In the genomic region with DNA sequence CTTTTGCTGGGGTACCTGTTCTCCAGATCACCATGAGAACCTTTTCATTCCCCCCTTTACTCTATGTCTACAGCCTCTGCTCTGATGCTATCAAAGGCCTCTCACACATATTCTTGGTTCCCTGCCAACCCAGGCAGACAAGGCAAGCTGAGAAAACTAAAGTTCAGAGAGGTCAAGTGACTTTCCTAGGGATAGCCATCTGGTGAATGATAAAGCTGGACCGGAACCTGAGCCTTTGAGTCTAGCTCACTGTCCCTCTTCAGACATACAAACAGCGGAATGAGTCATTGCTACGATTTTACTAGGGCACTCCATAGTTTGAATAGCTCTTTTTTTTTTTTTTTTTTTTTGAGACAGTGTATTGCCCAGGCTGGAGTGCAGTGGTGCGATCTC, we compare ENCODE assay signal across 8 cellular contexts.
DNase-seq lines count a peak whose midpoint lies in the region; ATAC-seq, FAIRE-seq and TF ChIP-seq lines count a peak whose summit lies in the region.

No MANE protein-coding gene starts in this region.

- no peak overlapping the region for H3K4me2 ChIP-seq in K562 (ENCODE audit: insufficient read depth, low read length)

- H3K9me3 ChIP-seq in BE2C (no peaks in the 10 kb centered on the region), K562 (replicated peaks; ENCODE audit: control insufficient read depth, insufficient read depth, low read depth, low read length) (no peaks in the 10 kb centered on the region), lower lobe of right lung (no peaks in the 10 kb centered on the region)

- peak; percentile 61 for DNase-seq in BE2C
- peak; percentile 38 for DNase-seq in NCI-H128 (lab: John Stamatoyannopoulos, UW; ENCODE audit: unreplicated experiment)
- peak; percentile 37 to 64 (median 44) for DNase-seq in K562 (ENCODE audit: extremely low read depth in 1 of 4, low spot score in 3 of 4)
- DNase-seq in lower lobe of right lung = no peak
- no peak for DNase-seq in SW 1271 (lab: John Stamatoyannopoulos, UW)
- DNase-seq in NCI-H69 (lab: John Stamatoyannopoulos, UW) = no peak
- DNase-seq in retina = no peak
- no peak for DNase-seq in NCI-H2107 (lab: John Stamatoyannopoulos, UW)

- no peak overlapping the region for H3K9ac ChIP-seq in K562 (ENCODE audit: insufficient read depth in 1 of 2, low read depth in 2 of 2, low read length in 2 of 2)

- H4K20me1 ChIP-seq in K562 (replicated peaks; ENCODE audit: control insufficient read depth, insufficient read depth, low read length) = no peaks in the 10 kb centered on the region

- in situ Hi-C loops in K562 (cut with MboI) = no loop called here

- H3K36me3 ChIP-seq in BE2C (no peaks in the 10 kb centered on the region), K562 (ENCODE audit: control insufficient read depth, insufficient read depth, low read length) (no peaks in the 10 kb centered on the region), lower lobe of right lung (no peaks in the 10 kb centered on the region)

- no peaks in the 10 kb centered on the region for H3K27me3 ChIP-seq in BE2C
- peaks cover 0 to 32% of the 10 kb centered on the region in 2 experiments; a peak in 1 of 5 replicates for H3K27me3 ChIP-seq in K562 (ENCODE audit: control insufficient read depth in 2 of 2, insufficient read depth in 2 of 2, low read length in 2 of 2)
- no peaks in the 10 kb centered on the region for H3K27me3 ChIP-seq in lower lobe of right lung (ENCODE audit: low read depth)

- TF ChIP-seq CTCF in BE2C (IDR thresholded peaks at IDR 0.05; ENCODE audit: low read depth, low read length) (no peak), K562 (IDR thresholded peaks at IDR 0.05 in 2 of 3, conservative IDR thresholded peaks at IDR 0.05 in 1 of 3; ENCODE audit: insufficient read depth in 2 of 3, low read depth in 1 of 3, low read length in 3 of 3) (no peak), lower lobe of right lung (IDR thresholded peaks at IDR 0.05) (no peak)

- FAIRE-seq in K562 (lab: Jason Lieb, UNC) = peak; percentile 78

- no peaks in the 10 kb centered on the region for H3K9me1 ChIP-seq in K562 (ENCODE audit: control insufficient read depth, insufficient read depth, low read length)

- POLR2A ChIA-PET in K562 (lab: Yijun Ruan, JAX) = interaction anchor here (0.9 kb wide), 1 partner anchor 13 kb away, joined by 3 read pairs; no protein-coding TSS in a partner anchor

- intact Hi-C loops in K562 (cut with micrococcal nuclease) (no loop called here), lower lobe of right lung (cut with DNase I) (no loop called here)

- no TSS peak for BruUV-seq in K562 (replicated peaks; lab: Mats Ljungman, UMichigan)

- H3K27ac ChIP-seq in K562 (ENCODE audit: extremely low read depth, low read depth, low read length) (no peak overlapping the region), lower lobe of right lung (peak overlapping the region; percentile 37)

- no peaks in the 10 kb centered on the region for H3K79me2 ChIP-seq in K562 (ENCODE audit: control insufficient read depth, insufficient read depth, low read length)

- H3K4me1 ChIP-seq in BE2C = peaks cover 9% of the 10 kb centered on the region
- no peaks in the 10 kb centered on the region for H3K4me1 ChIP-seq in K562 (replicated peaks in 1 of 2; ENCODE audit: control insufficient read depth in 2 of 2, insufficient read depth in 2 of 2, low read length in 2 of 2)
- H3K4me1 ChIP-seq in lower lobe of right lung = peaks cover 32% of the 10 kb centered on the region

- CTCF ChIA-PET in K562 (lab: Yijun Ruan, JAX; ENCODE audit: low intra/inter-chr PET ratio) = no interaction called here

- no peak for TF ChIP-seq RAD21 in K562 (CRISPR knock-in tag; conservative IDR thresholded peaks at IDR 0.05 in 1 of 2, IDR thresholded peaks at IDR 0.05 in 1 of 2)

- peak; percentile 51; the same call in 1 of the 2 replicates for TF ChIP-seq EP300 in K562 (IDR thresholded peaks at IDR 0.05; ENCODE audit: low read length)

- H3K4me3 ChIP-seq in BE2C (ENCODE audit: low read depth, low read length) = peak overlapping the region; percentile 34
- H3K4me3 ChIP-seq in K562 = no peak overlapping the region
- no peak overlapping the region for H3K4me3 ChIP-seq in lower lobe of right lung

- H2AFZ ChIP-seq in K562 (ENCODE audit: low read depth, low read length) = no peak overlapping the region

- 0% methylated on average over 3 of the region's 4 CpGs for WGBS in K562 (ENCODE audit: insufficient coverage, low coverage, missing lambda C conversion rate)

- no peak for TF ChIP-seq POLR2A in K562 (conservative IDR thresholded peaks at IDR 0.05)

- ATAC-seq in K562 (peak; percentile 42), lower lobe of right lung (peak; percentile 82 to 91)

TF ChIP-seq in K562, 482 proteins besides CTCF, POLR2A, EP300 and RAD21:
- TF ChIP-seq ZNF134 (CRISPR knock-in tag; conservative IDR thresholded peaks at IDR 0.05) = no peak
- 0 out of 2 replicates have a peak, but pooled peaks have one; percentile 52 for TF ChIP-seq DPF2 (IDR thresholded peaks at IDR 0.05)
- peak; percentile 70 for TF ChIP-seq CBFA2T2 (conservative IDR thresholded peaks at IDR 0.05)
- peak; percentile 39 for TF ChIP-seq ZFP36 (IDR thresholded peaks at IDR 0.05; ENCODE audit: low read depth, low read length, partially characterized antibody)
- no peak for TF ChIP-seq SMARCB1 (IDR thresholded peaks at IDR 0.05; ENCODE audit: insufficient read length, low read depth)
- TF ChIP-seq FOSL1 (tag; conservative IDR thresholded peaks at IDR 0.05) = peak; percentile 83
- no peak for TF ChIP-seq SUPT5H (IDR thresholded peaks at IDR 0.05)
- 0 out of 2 replicates have a peak, but pooled peaks have one; percentile 34 for TF ChIP-seq NCOR1 (IDR thresholded peaks at IDR 0.05)
- TF ChIP-seq TEAD2 (tag; IDR thresholded peaks at IDR 0.05) = no peak
- TF ChIP-seq ZNF384 (IDR thresholded peaks at IDR 0.05; ENCODE audit: low read depth, low read length) = peak; percentile 60
- TF ChIP-seq TEAD4 (IDR thresholded peaks at IDR 0.05; ENCODE audit: low read length) = peak; percentile 56
- TF ChIP-seq TEAD4 (CRISPR knock-in tag; IDR thresholded peaks at IDR 0.05; ENCODE audit: borderline replicate concordance) = no peak
- no peak for TF ChIP-seq FOXP1 (CRISPR knock-in tag; IDR thresholded peaks at IDR 0.05)
- TF ChIP-seq KDM1A (IDR thresholded peaks at IDR 0.05) = 0 out of 4 replicates have a peak, but pooled peaks of 1 of the 2 experiments have one; percentile 28
- TF ChIP-seq JUND (IDR thresholded peaks at IDR 0.05; ENCODE audit: borderline replicate concordance, low read depth, low read length) = peak; percentile 79
- TF ChIP-seq JUND (tag; IDR thresholded peaks at IDR 0.05; ENCODE audit: borderline replicate concordance, low read depth, low read length) = peak; percentile 72; the same call in 1 of the 3 replicates
- TF ChIP-seq ZNF212 (CRISPR knock-in tag; IDR thresholded peaks at IDR 0.05) = no peak
- 0 out of 2 replicates have a peak, but pooled peaks have one; percentile 32 for TF ChIP-seq ZNF197 (CRISPR knock-in tag; IDR thresholded peaks at IDR 0.05; ENCODE audit: low read depth)
- TF ChIP-seq FOXM1 (IDR thresholded peaks at IDR 0.05; ENCODE audit: low read depth) = peak; percentile 25; the same call in 1 of the 2 replicates
- no peak for TF ChIP-seq FOXM1 (CRISPR knock-in tag; IDR thresholded peaks at IDR 0.05; ENCODE audit: low read depth)
- TF ChIP-seq, protein P1, sequence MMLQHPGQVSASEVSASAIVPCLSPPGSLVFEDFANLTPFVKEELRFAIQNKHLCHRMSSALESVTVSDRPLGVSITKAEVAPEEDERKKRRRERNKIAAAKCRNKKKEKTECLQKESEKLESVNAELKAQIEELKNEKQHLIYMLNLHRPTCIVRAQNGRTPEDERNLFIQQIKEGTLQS (IDR thresholded peaks at IDR 0.05) = peak; percentile 58; the same call in 1 of the 2 replicates
- TF ChIP-seq, protein P1 (CRISPR knock-in tag; conservative IDR thresholded peaks at IDR 0.05) = no peak
- peak; percentile 68 for TF ChIP-seq TAL1 (IDR thresholded peaks at IDR 0.05)
- TF ChIP-seq ZNF174 (CRISPR knock-in tag; IDR thresholded peaks at IDR 0.05) = no peak
- no peak for TF ChIP-seq NR2C2 (CRISPR knock-in tag; IDR thresholded peaks at IDR 0.05)
- TF ChIP-seq NR2C2 (tag; IDR thresholded peaks at IDR 0.05) = peak; percentile 23; the same call in 1 of the 2 replicates
- TF ChIP-seq BRCA1 (IDR thresholded peaks at IDR 0.05) = no peak
- TF ChIP-seq BRCA1 (CRISPR knock-in tag; IDR thresholded peaks at IDR 0.05) = no peak
- TF ChIP-seq NFIC (IDR thresholded peaks at IDR 0.05) = peak; percentile 89
- TF ChIP-seq SMARCA4 (IDR thresholded peaks at IDR 0.05) = 0 out of 2 replicates have a peak, but pooled peaks have one; percentile 49
- peak; percentile 75 for TF ChIP-seq CBFA2T3 (IDR thresholded peaks at IDR 0.05)
- TF ChIP-seq MBD2 (IDR thresholded peaks at IDR 0.05; ENCODE audit: borderline replicate concordance, low read depth) = no peak
- TF ChIP-seq JUN (IDR thresholded peaks at IDR 0.05; ENCODE audit: borderline replicate concordance, low read depth, low read length) = peak; percentile 54; the same call in 1 of the 2 replicates
- no peak for TF ChIP-seq JUN (CRISPR knock-in tag; IDR thresholded peaks at IDR 0.05; ENCODE audit: borderline replicate concordance)
- 0 out of 2 replicates have a peak, but pooled peaks have one; percentile 23 for TF ChIP-seq SMAD4 (CRISPR knock-in tag; conservative IDR thresholded peaks at IDR 0.05)
- TF ChIP-seq POLR2H (tag; IDR thresholded peaks at IDR 0.05; ENCODE audit: low read depth) = no peak
- peak; percentile 60; the same call in 1 of the 2 replicates for TF ChIP-seq ETV1 (tag; conservative IDR thresholded peaks at IDR 0.05; ENCODE audit: low read depth)
- 0 out of 2 replicates have a peak, but pooled peaks have one; percentile 21 for TF ChIP-seq ETV5 (CRISPR knock-in tag; IDR thresholded peaks at IDR 0.05; ENCODE audit: low read depth)
- TF ChIP-seq ARID1B (IDR thresholded peaks at IDR 0.05) = peak; percentile 72
- 0 out of 2 replicates have a peak, but pooled peaks have one; percentile 34 for TF ChIP-seq TCF3 (CRISPR knock-in tag; IDR thresholded peaks at IDR 0.05)

Comparison
In these comparisons a context has a peak if more than half of its experiments do, and no peak if none do; other contexts are left out.
1. DNase-seq: peak in BE2C (single experiment), NCI-H128 (single experiment) and K562 (4 of 4); none in lower lobe of right lung (single experiment), SW 1271 (0 of 2), NCI-H69 (single experiment), retina (single experiment) and NCI-H2107 (single experiment).